ENCODE assay signal across 28 cellular contexts in the genomic region with DNA sequence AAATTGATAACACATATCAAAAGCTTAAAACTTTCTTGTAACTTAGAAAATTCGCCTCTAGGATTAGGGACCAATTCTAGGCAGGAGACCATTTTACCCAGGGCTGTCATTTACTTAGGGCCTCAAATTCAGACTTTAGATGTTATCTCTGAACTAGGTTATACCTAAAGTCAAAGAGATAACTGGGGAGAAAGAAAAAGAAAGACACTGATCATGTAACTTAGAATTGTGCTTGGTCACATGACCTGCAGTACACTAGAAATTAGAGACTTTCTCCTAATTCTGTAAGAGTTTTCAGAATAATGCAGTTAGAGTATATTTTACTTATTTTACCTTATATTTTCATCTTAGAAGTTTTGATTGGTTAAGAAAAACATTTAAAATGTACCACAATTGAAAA.
"Had no signal": no experiment of that assay in that cellular context is flagged by ENCODE, and none has a peak within 500 bp of the region (broad histone marks: within the 10 kb centered on the region; RNA-seq: fewer than 3 reads in every experiment).

No MANE protein-coding gene starts in this region.

- DNase-seq: activated CD4-positive, alpha-beta T cell treated with anti-CD3 and anti-CD28 coated beads, Interleukin-2, amount 10 ng/mL, durations not matched to agents 24 days and 14 days; activated CD4-positive, alpha-beta T cell treated with anti-CD3 and anti-CD28 coated beads, Interleukin-2, amount 50 U/mL, for 4 hours; activated CD8-positive, alpha-beta memory T cell treated with anti-CD3 and anti-CD28 coated beads, Interleukin-2, amount 50 U/mL, for 48 hours; activated CD8-positive, alpha-beta T cell treated with anti-CD3 and anti-CD28 coated beads, Interleukin-2, amount 10 ng/mL, durations not matched to agents 7 days and 5 days; activated effector memory CD4-positive, alpha-beta T cell treated with Interleukin-2 at 50 U/mL for 16 hours; activated naive CD4-positive, alpha-beta T cell treated with anti-CD3 and anti-CD28 coated beads, Interleukin-2, amount 10 ng/mL, durations not matched to agents 7 days and 5 days; activated T-cell treated with anti-CD3 and anti-CD28 coated beads, Interleukin-2, amount 50 U/mL, for 48 hours; amygdala; colonic mucosa; KG1; NCI-H1105; NCI-H1417 treated with DMSO at 0.1 percent for 48 hours; NCI-H187 treated with DMSO at 0.1 percent for 48 hours; NCI-H2081; NCI-H2227 treated with DMSO at 0.1 percent for 48 hours; NCI-H446; NCI-H510A treated with DMSO at 0.1 percent for 48 hours; NCI-H69; PC-9; Right ventricle myocardium superior; SW 1271; T-helper 1 cell; T1000; WERI-Rb-1 had no signal

- H3K4me3 Mint-ChIP-seq: activated naive CD4-positive, alpha-beta T cell treated with anti-CD3 and anti-CD28 coated beads, Interleukin-2, amount 10 ng/mL, durations not matched to agents 7 days and 5 days; activated naive CD8-positive, alpha-beta T cell; central memory CD8-positive, alpha-beta T cell had no signal

- H2AFZ ChIP-seq: PC-9 had no signal

- H3K27me3 Mint-ChIP-seq: activated CD4-positive, alpha-beta T cell treated with anti-CD3 and anti-CD28 coated beads, Interleukin-2, amount 10 ng/mL, durations not matched to agents 24 days and 14 days had no signal

- H3K27me3 ChIP-seq: ascending aorta, cardiac muscle cell, colonic mucosa had no signal

- H3K4me3 ChIP-seq: ascending aorta, cardiac muscle cell, colonic mucosa, PC-9 had no signal

- H3K4me1 ChIP-seq: ascending aorta, colonic mucosa had no signal

- H3K9me3 ChIP-seq: ascending aorta, colonic mucosa had no signal

- H3K27ac Mint-ChIP-seq: activated naive CD4-positive, alpha-beta T cell treated with anti-CD3 and anti-CD28 coated beads, Interleukin-2, amount 10 ng/mL, durations not matched to agents 7 days and 5 days; activated naive CD8-positive, alpha-beta T cell had no signal

- H3K36me3 ChIP-seq: ascending aorta, cardiac muscle cell, colonic mucosa, WERI-Rb-1 had no signal

- H3K4me2 ChIP-seq: PC-9 had no signal

- H3K9me3 Mint-ChIP-seq: activated CD4-positive, alpha-beta T cell treated with anti-CD3 and anti-CD28 coated beads, Interleukin-2, amount 10 ng/mL, durations not matched to agents 24 days and 14 days; central memory CD8-positive, alpha-beta T cell had no signal

- H3K36me3 Mint-ChIP-seq: activated naive CD4-positive, alpha-beta T cell treated with anti-CD3 and anti-CD28 coated beads, Interleukin-2, amount 10 ng/mL, durations not matched to agents 7 days and 5 days had no signal

- ATAC-seq: activated CD8-positive, alpha-beta T cell treated with anti-CD3 and anti-CD28 coated beads, Interleukin-2, amount 10 ng/mL, durations not matched to agents 7 days and 5 days had no signal

- H3K27ac ChIP-seq: ascending aorta, cardiac muscle cell, colonic mucosa, PC-9, WERI-Rb-1 had no signal
